Comparison of ENCODE assay signal across 14 cellular contexts in the genomic region with DNA sequence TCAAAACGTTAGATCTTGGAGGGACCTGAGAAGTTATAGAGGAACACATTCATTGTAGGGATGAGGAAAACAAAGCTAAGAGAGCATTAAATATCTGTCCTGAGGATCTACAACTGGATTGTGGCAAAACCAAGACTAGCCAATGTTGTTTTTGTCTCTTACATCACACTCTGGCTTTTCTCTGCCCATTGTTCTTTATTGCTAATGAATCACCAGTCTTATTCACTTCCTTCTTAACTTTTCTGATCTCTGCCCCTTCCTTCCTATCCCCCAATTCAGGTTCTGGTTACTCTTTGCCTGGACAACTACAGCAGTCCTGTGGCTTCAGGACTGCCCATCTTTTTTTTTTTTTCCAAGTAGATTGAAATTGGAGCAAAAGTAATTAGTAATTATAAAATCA. TPM values are rescaled to one million over a fixed set of nuclear protein-coding genes. Genes with fewer than 3 reads are reported as not detected.
DNase-seq lines count a peak whose midpoint lies in the region; ATAC-seq, FAIRE-seq and TF ChIP-seq lines count a peak whose summit lies in the region.
"Had no signal": no experiment of that assay in that cellular context is flagged by ENCODE, and none has a peak within 500 bp of the region (broad histone marks: within the 10 kb centered on the region; RNA-seq: fewer than 3 reads in every experiment).

No MANE protein-coding gene starts in this region.

- TF ChIP-seq POLR2A in H54 (IDR thresholded peaks at IDR 0.05; ENCODE audit: low read depth, low read length), result no peak

- H3F3A ChIP-seq in GM23338 (replicated peaks; ENCODE audit: low read depth), result no peaks in the 10 kb centered on the region

- intact Hi-C loops in A673 (cut with micrococcal nuclease; ENCODE audit: unreplicated experiment), result no loop called here

- ATAC-seq in RWPE2 (ENCODE audit: low read depth), result peak; percentile 90
- no peak for ATAC-seq in GM21447 (IDR thresholded peaks at IDR 0.05; ENCODE audit: unreplicated experiment)
- ATAC-seq in GM23338, result no peak
- ATAC-seq: left lung, right cardiac atrium, Right ventricle myocardium inferior had no signal

- no peak for TF ChIP-seq CTCF in A673 (conservative IDR thresholded peaks at IDR 0.05; ENCODE audit: low read depth, low read length)
- no peak for TF ChIP-seq CTCF in RWPE2 (IDR thresholded peaks at IDR 0.05; ENCODE audit: poor library complexity, severe bottlenecking)
- TF ChIP-seq CTCF in GM23338 (conservative IDR thresholded peaks at IDR 0.05; ENCODE audit: low read depth in 2 of 2), result no peak

- H3K4me2 ChIP-seq in GM23338, result no peak overlapping the region
- H3K4me2 ChIP-seq: BLaER1 had no signal

- POLR2A ChIA-PET in A673 (lab: Charles Lee; ENCODE audit: low non-redundant PET), result no interaction called here

- no peak overlapping the region for H3K4me3 ChIP-seq in A673 (ENCODE audit: low read depth, low read length, poor library complexity, severe bottlenecking)
- H3K4me3 ChIP-seq in RWPE2 (ENCODE audit: severe bottlenecking), result no peak overlapping the region
- no peak overlapping the region for H3K4me3 ChIP-seq in GM23338
- H3K4me3 ChIP-seq: BLaER1, left lung had no signal

- peak; percentile 30 for FAIRE-seq in H54 (lab: Jason Lieb, UNC)

- H3K36me3 Mint-ChIP-seq in GM23338 (ENCODE audit: low read depth), result no peaks in the 10 kb centered on the region

- no peak overlapping the region for H2AFZ ChIP-seq in GM23338

- H3K27ac ChIP-seq in A673 (ENCODE audit: low read depth, low read length, poor library complexity, severe bottlenecking) (no peak overlapping the region), RWPE2 (ENCODE audit: poor library complexity, severe bottlenecking) (peak overlapping the region; percentile 96), GM23338 (ENCODE audit: low read depth) (no peak overlapping the region)
- H3K27ac ChIP-seq: BLaER1, left lung had no signal

- no peaks in the 10 kb centered on the region for H3K4me1 ChIP-seq in A673 (ENCODE audit: insufficient read depth, low read length, poor library complexity, severe bottlenecking)
- H3K4me1 ChIP-seq in RWPE2 (ENCODE audit: insufficient read depth, poor library complexity, severe bottlenecking), result peaks cover 20% of the 10 kb centered on the region
- no peaks in the 10 kb centered on the region for H3K4me1 ChIP-seq in GM23338 (ENCODE audit: insufficient read depth)
- H3K4me1 ChIP-seq: BLaER1, left lung had no signal

- H3K79me2 ChIP-seq in GM23338 (replicated peaks; ENCODE audit: insufficient read depth), result no peaks in the 10 kb centered on the region

- peaks cover 11% of the 10 kb centered on the region for H3K9me2 ChIP-seq in GM23338 (ENCODE audit: insufficient read depth)

- DNase-seq in A673 (ENCODE audit: low spot score) (peak; percentile 6), H54 (ENCODE audit: insufficient read length, low spot score) (peak; percentile 5), RWPE2 (ENCODE audit: low spot score) (no peak), fibroblast of peridontal ligament (ENCODE audit: extremely low read depth) (peak; percentile 15), NCI-H524 (lab: John Stamatoyannopoulos, UW) (no peak), NCI-H1105 treated with DMSO at 0.1 percent for 48 hours (lab: John Stamatoyannopoulos, UW) (no peak), GM23338 (ENCODE audit: low spot score) (no peak)
- DNase-seq: amniotic stem cell, left lung, NCI-H2029, right cardiac atrium had no signal

- H3K4me3 Mint-ChIP-seq in GM23338, result no peak overlapping the region

- peaks cover 7% of the 10 kb centered on the region; the same call in 2 of the 3 replicates for H3K4me1 Mint-ChIP-seq in GM23338

- peaks cover 2% of the 10 kb centered on the region for H3K27me3 Mint-ChIP-seq in GM23338 (ENCODE audit: insufficient read depth, low read depth, poor library complexity)

- BruUV-seq in A673 (replicated peaks; lab: Mats Ljungman, UMichigan), result no TSS peak

- H3K9me3 ChIP-seq in A673 (ENCODE audit: low read depth, low read length, poor library complexity, severe bottlenecking), result no peaks in the 10 kb centered on the region
- no peaks in the 10 kb centered on the region for H3K9me3 ChIP-seq in RWPE2 (ENCODE audit: severe bottlenecking)
- H3K9me3 ChIP-seq: BLaER1, left lung had no signal

- H3K27ac Mint-ChIP-seq in GM23338, result no peak overlapping the region

- no peaks in the 10 kb centered on the region for H3K36me3 ChIP-seq in A673 (ENCODE audit: insufficient read depth, low read length, poor library complexity, severe bottlenecking)
- no peaks in the 10 kb centered on the region for H3K36me3 ChIP-seq in RWPE2 (ENCODE audit: low read depth)
- H3K36me3 ChIP-seq in GM23338 (ENCODE audit: insufficient read depth), result no peaks in the 10 kb centered on the region
- H3K36me3 ChIP-seq: BLaER1, left lung had no signal

- no peaks in the 10 kb centered on the region for H4K20me1 ChIP-seq in GM23338 (replicated peaks; ENCODE audit: insufficient read depth)
- H4K20me1 ChIP-seq: BLaER1 had no signal

- H3K9me3 Mint-ChIP-seq in GM23338, result peaks cover 1% of the 10 kb centered on the region; the same call in 1 of the 3 replicates

- H3K27me3 ChIP-seq in A673 (replicated peaks; ENCODE audit: insufficient read depth, low read depth, low read length, poor library complexity) (no peaks in the 10 kb centered on the region), RWPE2 (ENCODE audit: insufficient read depth, poor library complexity, severe bottlenecking) (no peaks in the 10 kb centered on the region), GM23338 (ENCODE audit: insufficient read depth) (no peaks in the 10 kb centered on the region)
- H3K27me3 ChIP-seq: BLaER1, left lung had no signal

- CTCF ChIA-PET in A673 (lab: Charles Lee), result no interaction called here

TF ChIP-seq in GM23338, 12 proteins besides CTCF, POLR2A, EP300 and RAD21 (continues in another document):
- TF ChIP-seq, protein P1, sequence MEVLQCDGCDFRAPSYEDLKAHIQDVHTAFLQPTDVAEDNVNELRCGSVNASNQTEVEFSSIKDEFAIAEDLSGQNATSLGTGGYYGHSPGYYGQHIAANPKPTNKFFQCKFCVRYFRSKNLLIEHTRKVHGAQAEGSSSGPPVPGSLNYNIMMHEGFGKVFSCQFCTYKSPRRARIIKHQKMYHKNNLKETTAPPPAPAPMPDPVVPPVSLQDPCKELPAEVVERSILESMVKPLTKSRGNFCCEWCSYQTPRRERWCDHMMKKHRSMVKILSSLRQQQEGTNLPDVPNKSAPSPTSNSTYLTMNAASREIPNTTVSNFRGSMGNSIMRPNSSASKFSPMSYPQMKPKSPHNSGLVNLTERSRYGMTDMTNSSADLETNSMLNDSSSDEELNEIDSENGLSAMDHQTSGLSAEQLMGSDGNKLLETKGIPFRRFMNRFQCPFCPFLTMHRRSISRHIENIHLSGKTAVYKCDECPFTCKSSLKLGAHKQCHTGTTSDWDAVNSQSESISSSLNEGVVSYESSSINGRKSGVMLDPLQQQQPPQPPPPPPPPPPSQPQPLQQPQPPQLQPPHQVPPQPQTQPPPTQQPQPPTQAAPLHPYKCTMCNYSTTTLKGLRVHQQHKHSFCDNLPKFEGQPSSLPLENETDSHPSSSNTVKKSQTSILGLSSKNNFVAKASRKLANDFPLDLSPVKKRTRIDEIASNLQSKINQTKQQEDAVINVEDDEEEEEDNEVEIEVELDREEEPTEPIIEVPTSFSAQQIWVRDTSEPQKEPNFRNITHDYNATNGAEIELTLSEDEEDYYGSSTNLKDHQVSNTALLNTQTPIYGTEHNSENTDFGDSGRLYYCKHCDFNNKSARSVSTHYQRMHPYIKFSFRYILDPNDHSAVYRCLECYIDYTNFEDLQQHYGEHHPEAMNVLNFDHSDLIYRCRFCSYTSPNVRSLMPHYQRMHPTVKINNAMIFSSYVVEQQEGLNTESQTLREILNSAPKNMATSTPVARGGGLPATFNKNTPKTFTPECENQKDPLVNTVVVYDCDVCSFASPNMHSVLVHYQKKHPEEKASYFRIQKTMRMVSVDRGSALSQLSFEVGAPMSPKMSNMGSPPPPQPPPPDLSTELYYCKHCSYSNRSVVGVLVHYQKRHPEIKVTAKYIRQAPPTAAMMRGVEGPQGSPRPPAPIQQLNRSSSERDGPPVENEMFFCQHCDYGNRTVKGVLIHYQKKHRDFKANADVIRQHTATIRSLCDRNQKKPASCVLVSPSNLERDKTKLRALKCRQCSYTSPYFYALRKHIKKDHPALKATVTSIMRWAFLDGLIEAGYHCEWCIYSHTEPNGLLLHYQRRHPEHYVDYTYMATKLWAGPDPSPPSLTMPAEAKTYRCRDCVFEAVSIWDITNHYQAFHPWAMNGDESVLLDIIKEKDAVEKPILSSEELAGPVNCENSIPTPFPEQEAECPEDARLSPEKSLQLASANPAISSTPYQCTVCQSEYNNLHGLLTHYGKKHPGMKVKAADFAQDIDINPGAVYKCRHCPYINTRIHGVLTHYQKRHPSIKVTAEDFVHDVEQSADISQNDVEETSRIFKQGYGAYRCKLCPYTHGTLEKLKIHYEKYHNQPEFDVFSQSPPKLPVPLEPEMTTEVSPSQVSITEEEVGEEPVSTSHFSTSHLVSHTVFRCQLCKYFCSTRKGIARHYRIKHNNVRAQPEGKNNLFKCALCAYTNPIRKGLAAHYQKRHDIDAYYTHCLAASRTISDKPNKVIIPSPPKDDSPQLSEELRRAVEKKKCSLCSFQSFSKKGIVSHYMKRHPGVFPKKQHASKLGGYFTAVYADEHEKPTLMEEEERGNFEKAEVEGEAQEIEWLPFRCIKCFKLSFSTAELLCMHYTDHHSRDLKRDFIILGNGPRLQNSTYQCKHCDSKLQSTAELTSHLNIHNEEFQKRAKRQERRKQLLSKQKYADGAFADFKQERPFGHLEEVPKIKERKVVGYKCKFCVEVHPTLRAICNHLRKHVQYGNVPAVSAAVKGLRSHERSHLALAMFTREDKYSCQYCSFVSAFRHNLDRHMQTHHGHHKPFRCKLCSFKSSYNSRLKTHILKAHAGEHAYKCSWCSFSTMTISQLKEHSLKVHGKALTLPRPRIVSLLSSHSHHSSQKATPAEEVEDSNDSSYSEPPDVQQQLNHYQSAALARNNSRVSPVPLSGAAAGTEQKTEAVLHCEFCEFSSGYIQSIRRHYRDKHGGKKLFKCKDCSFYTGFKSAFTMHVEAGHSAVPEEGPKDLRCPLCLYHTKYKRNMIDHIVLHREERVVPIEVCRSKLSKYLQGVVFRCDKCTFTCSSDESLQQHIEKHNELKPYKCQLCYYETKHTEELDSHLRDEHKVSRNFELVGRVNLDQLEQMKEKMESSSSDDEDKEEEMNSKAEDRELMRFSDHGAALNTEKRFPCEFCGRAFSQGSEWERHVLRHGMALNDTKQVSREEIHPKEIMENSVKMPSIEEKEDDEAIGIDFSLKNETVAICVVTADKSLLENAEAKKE (CRISPR knock-in tag; IDR thresholded peaks at IDR 0.05), result no peak
- TF ChIP-seq EZH2 (IDR thresholded peaks at IDR 0.05; ENCODE audit: low read depth, unreplicated experiment), result no peak

RNA-seq across cellular contexts. Expression of a gene that starts 57.0 kb away (rescaled TPM):
- total RNA-seq in A673 (2021), result 34.1 and 35.5 TPM in 2 replicates
- 51.0 and 52.7 TPM in 2 replicates for total RNA-seq in GM23338 (2014; rRNA removed; shearing (Covaris generic))
- 28.3 and 28.5 TPM in 2 replicates for polyA plus RNA-seq in GM23338 (2016; fragmentation: Nextera tagmentation; extraction: Ambion mirVana)

Comparison
In these comparisons a context has a peak if more than half of its experiments do, and no peak if none do; other contexts are left out.
1. DNase-seq: peak in A673 (single experiment), H54 (single experiment) and fibroblast of peridontal ligament (single experiment); none in RWPE2 (single experiment), NCI-H524 (0 of 2), NCI-H1105 treated with DMSO at 0.1 percent for 48 hours (single experiment) and GM23338 (single experiment).